In genomic region chr17:79192503-79193500, GRCh38 we compare ENCODE assay signal across 9 cellular contexts.
A peak's percentile ranks its signal among the peaks of the same experiment; 100 is the strongest.
DNase-seq lines count a peak whose midpoint lies in the region; ATAC-seq and TF ChIP-seq lines count a peak whose summit lies in the region.
"Had no signal": no experiment of that assay in that cellular context is flagged by ENCODE, and none has a peak within 500 bp of the region (broad histone marks: within the 10 kb centered on the region; RNA-seq: fewer than 3 reads in every experiment).

No MANE protein-coding gene starts in this region.

- DNase-seq in SIG-M5 treated with dmso at 0.1 percent for 504 hours (lab: John Stamatoyannopoulos, UW; ENCODE audit: unreplicated experiment) (peak; percentile 40), SIG-M5 (lab: John Stamatoyannopoulos, UW) (no peak), fibroblast of pulmonary artery (ENCODE audit: low read depth) (peak; percentile 42), NCI-H1105 treated with DMSO at 0.1 percent for 48 hours (lab: John Stamatoyannopoulos, UW) (no peak), NCI-H226 (no peak)
- peak; percentile 16 for DNase-seq in stimulated activated CD4-positive, alpha-beta T cell treated with anti-CD3 and anti-CD28 coated beads, Interleukin-1b, Interleukin-23, amount 100 ng/mL, for 48 hours
- DNase-seq: activated effector memory CD4-positive, alpha-beta T cell treated with Interleukin-2 at 50 U/mL for 16 hours had no signal

- H3K4me3 ChIP-seq in fibroblast of pulmonary artery (replicated peaks; ENCODE audit: low read depth, low read length), result no peak overlapping the region

- no peak for TF ChIP-seq CTCF in fibroblast of pulmonary artery (IDR thresholded peaks at IDR 0.05; ENCODE audit: low read length, missing control alignments)

- ATAC-seq in SK-N-SH treated with all-trans-retinoic acid at 6 μM for 48 hours (peak; percentile 31; the same call in 1 of the 3 replicates), GM19397 (IDR thresholded peaks at IDR 0.05; ENCODE audit: unreplicated experiment) (no peak)

TF ChIP-seq in SK-N-SH treated with all-trans-retinoic acid at 6 μM for 48 hours, 23 proteins besides CTCF, POLR2A, EP300 and RAD21:
- TF ChIP-seq CSRNP3 (CRISPR knock-in tag; IDR thresholded peaks at IDR 0.05) (no peak), ISL1 (CRISPR knock-in tag; IDR thresholded peaks at IDR 0.05) (no peak)

Comparison
In these comparisons a context has a peak if more than half of its experiments do, and no peak if none do; other contexts are left out.
1. DNase-seq: peak in SIG-M5 treated with dmso at 0.1 percent for 504 hours (single experiment), fibroblast of pulmonary artery (single experiment) and stimulated activated CD4-positive, alpha-beta T cell treated with anti-CD3 and anti-CD28 coated beads, Interleukin-1b, Interleukin-23, amount 100 ng/mL, for 48 hours (single experiment); none in SIG-M5 (single experiment), NCI-H1105 treated with DMSO at 0.1 percent for 48 hours (single experiment) and NCI-H226 (single experiment).